Comparison of ENCODE assay signal across 18 cellular contexts in the genomic region with DNA sequence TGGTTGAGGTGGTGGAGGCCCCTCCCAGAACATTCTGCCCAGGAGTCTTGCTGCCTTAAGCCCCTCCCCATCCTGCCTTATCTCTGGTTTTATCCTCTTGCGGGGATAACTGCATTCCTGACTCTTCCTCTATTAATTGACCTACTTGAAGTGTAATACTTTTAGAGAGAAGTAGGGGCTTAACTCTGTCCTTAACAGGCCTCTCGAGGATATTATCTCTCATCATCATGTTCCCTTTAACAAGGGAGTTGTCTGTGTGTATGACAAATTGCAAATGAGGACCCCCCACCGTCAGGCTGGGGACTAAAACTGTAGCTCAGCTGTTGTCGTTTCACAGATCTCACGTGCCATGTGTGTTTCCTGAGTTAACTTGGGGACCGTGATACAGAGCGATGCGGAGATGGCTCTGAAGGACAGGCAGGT.
DNase-seq lines count a peak whose midpoint lies in the region; ATAC-seq and TF ChIP-seq lines count a peak whose summit lies in the region.
"Had no signal": no experiment of that assay in that cellular context is flagged by ENCODE, and none has a peak within 500 bp of the region (broad histone marks: within the 10 kb centered on the region; RNA-seq: fewer than 3 reads in every experiment).

No MANE protein-coding gene starts in this region.

- no peak overlapping the region for H3K14ac ChIP-seq in H9 (ENCODE audit: insufficient read depth, low read length)

- DNase-seq in activated CD4-positive, alpha-beta T cell treated with anti-CD3 and anti-CD28 coated beads, Interleukin-2, amount 10 ng/mL, durations not matched to agents 7 days and 5 days = no peak
- no peak for DNase-seq in activated CD4-positive, alpha-beta T cell treated with anti-CD3 and anti-CD28 coated beads for 4 hours
- DNase-seq in naive thymus-derived CD8-positive, alpha-beta T cell = no peak
- DNase-seq in PC-9 (no peak), H9 (no peak), sigmoid colon (no peak)
- DNase-seq: activated T-cell treated with anti-CD3 and anti-CD28 coated beads, Interleukin-2, amount 50 U/mL, for 1 hour; CD8-positive, alpha-beta memory T cell; immature natural killer cell; natural killer cell; NCI-H1436 treated with DMSO at 0.1 percent for 48 hours; NCI-H2227 treated with DMSO at 0.1 percent for 48 hours; stomach had no signal

- H2BK120ac ChIP-seq in H9 (ENCODE audit: low read depth, low read length, poor library complexity, severe bottlenecking) = no peak overlapping the region

- peaks cover 21% of the 10 kb centered on the region; the same call in 1 of the 2 replicates for H3K79me2 ChIP-seq in PC-9 (ENCODE audit: low read depth)
- H3K79me2 ChIP-seq in H9 (ENCODE audit: insufficient read depth, low read length) = no peaks in the 10 kb centered on the region

- no peak overlapping the region for H2AFZ ChIP-seq in PC-9
- H2AFZ ChIP-seq in H9 (ENCODE audit: low read length) = no peak overlapping the region

- H3K79me1 ChIP-seq in H9 (ENCODE audit: insufficient read depth, low read depth, low read length, poor library complexity, severe bottlenecking) = no peaks in the 10 kb centered on the region

- TF ChIP-seq EP300 in sigmoid colon (IDR thresholded peaks at IDR 0.05) = no peak

- no peaks in the 10 kb centered on the region for H3F3A ChIP-seq in PC-9 (ENCODE audit: insufficient read depth, low read depth)

- H3K4me2 ChIP-seq in PC-9 (no peak overlapping the region), H9 (ENCODE audit: insufficient read depth, insufficient read length, low read length) (no peak overlapping the region)
- H3K4me2 ChIP-seq: A549 had no signal

- H3K27me3 Mint-ChIP-seq in activated CD4-positive, alpha-beta T cell treated with anti-CD3 and anti-CD28 coated beads, Interleukin-2, amount 10 ng/mL, durations not matched to agents 7 days and 5 days = no peaks in the 10 kb centered on the region
- no peaks in the 10 kb centered on the region for H3K27me3 Mint-ChIP-seq in activated naive CD8-positive, alpha-beta T cell
- H3K27me3 Mint-ChIP-seq in naive thymus-derived CD8-positive, alpha-beta T cell = no peaks in the 10 kb centered on the region
- no peaks in the 10 kb centered on the region for H3K27me3 Mint-ChIP-seq in H9 (ENCODE audit: low read depth)

- no peak overlapping the region for H4K5ac ChIP-seq in H9 (ENCODE audit: insufficient read length, low read depth, low read length)

- peaks cover 26% of the 10 kb centered on the region for H3K9me3 Mint-ChIP-seq in activated CD4-positive, alpha-beta T cell treated with anti-CD3 and anti-CD28 coated beads, Interleukin-2, amount 10 ng/mL, durations not matched to agents 7 days and 5 days
- H3K9me3 Mint-ChIP-seq in activated naive CD8-positive, alpha-beta T cell (ENCODE audit: low read depth) = no peaks in the 10 kb centered on the region
- H3K9me3 Mint-ChIP-seq in naive thymus-derived CD8-positive, alpha-beta T cell = peaks cover 0 to 8% (median 0%) of the 10 kb centered on the region in 9 donors
- no peaks in the 10 kb centered on the region for H3K9me3 Mint-ChIP-seq in H9
- H3K9me3 Mint-ChIP-seq: CD8-positive, alpha-beta memory T cell; natural killer cell had no signal

- no peak overlapping the region for H3K9ac ChIP-seq in H9 (ENCODE audit: extremely low read depth, insufficient read length, low read length)

- POLR2A ChIA-PET in activated CD4-positive, alpha-beta T cell treated with anti-CD3 and anti-CD28 coated beads, Interleukin-2, amount 10 ng/mL, durations not matched to agents 7 days and 5 days (lab: Charles Lee) = no interaction called here
- POLR2A ChIA-PET in naive thymus-derived CD8-positive, alpha-beta T cell (lab: Charles Lee) = no interaction called here
- POLR2A ChIA-PET in PC-9 (lab: Charles Lee; ENCODE audit: unreplicated experiment) = no interaction called here

- H2AK5ac ChIP-seq in H9 (ENCODE audit: insufficient read length, low read length) = no peak overlapping the region

- H3K36me3 Mint-ChIP-seq in activated CD4-positive, alpha-beta T cell treated with anti-CD3 and anti-CD28 coated beads, Interleukin-2, amount 10 ng/mL, durations not matched to agents 7 days and 5 days (ENCODE audit: low read depth) = peaks cover 64% of the 10 kb centered on the region
- peaks cover 20% of the 10 kb centered on the region for H3K36me3 Mint-ChIP-seq in activated naive CD8-positive, alpha-beta T cell
- peaks cover 0 to 9% (median 3%) of the 10 kb centered on the region in 3 donors for H3K36me3 Mint-ChIP-seq in naive thymus-derived CD8-positive, alpha-beta T cell
- H3K36me3 Mint-ChIP-seq in H9 (ENCODE audit: insufficient read depth in 1 of 3, low read depth in 3 of 3) = peaks cover 0 to 1% (median 0%) of the 10 kb centered on the region in 3 experiments; a peak in 2 of 7 replicates
- H3K36me3 Mint-ChIP-seq: natural killer cell had no signal

- H4K20me1 ChIP-seq in PC-9 (ENCODE audit: insufficient read depth) = peaks cover 4% of the 10 kb centered on the region; the same call in 1 of the 2 replicates
- no peaks in the 10 kb centered on the region for H4K20me1 ChIP-seq in H9 (ENCODE audit: control insufficient read depth, insufficient read depth, insufficient read length)

- no peak overlapping the region for H3K56ac ChIP-seq in H9 (ENCODE audit: insufficient read length, low read depth, low read length)

- H3K9me2 ChIP-seq in PC-9 (ENCODE audit: insufficient read depth) = no peaks in the 10 kb centered on the region

- no peak overlapping the region for H2BK12ac ChIP-seq in H9 (ENCODE audit: insufficient read length, low read depth, low read length)

- H3K23ac ChIP-seq in H9 (ENCODE audit: insufficient read length, low read depth, low read length) = no peak overlapping the region

- H3K18ac ChIP-seq in H9 (ENCODE audit: insufficient read length, low read depth, low read length) = no peak overlapping the region

- intact Hi-C loops in PC-9 (cut with micrococcal nuclease; ENCODE audit: unreplicated experiment) = no loop called here
- intact Hi-C loops in sigmoid colon (cut with DNase I) = no loop called here

- WGBS in H9 (ENCODE audit: extremely low coverage, insufficient read length, low lambda C conversion rate) = no CpG with 5 or more reads among the region's 8 CpGs
- 87 to 95% methylated on average over 8 of the region's 8 CpGs for WGBS in sigmoid colon, 2 donors

- peaks cover 65% of the 10 kb centered on the region for H3K4me1 Mint-ChIP-seq in activated CD4-positive, alpha-beta T cell treated with anti-CD3 and anti-CD28 coated beads, Interleukin-2, amount 10 ng/mL, durations not matched to agents 7 days and 5 days
- peaks cover 61% of the 10 kb centered on the region for H3K4me1 Mint-ChIP-seq in activated naive CD8-positive, alpha-beta T cell (ENCODE audit: low read depth)
- peaks cover 39 to 66% (median 60%) of the 10 kb centered on the region in 4 donors for H3K4me1 Mint-ChIP-seq in naive thymus-derived CD8-positive, alpha-beta T cell
- H3K4me1 Mint-ChIP-seq in H9 = peaks cover 37 to 46% of the 10 kb centered on the region in 2 experiments

- H3K4me1 ChIP-seq in PC-9 (replicated peaks; ENCODE audit: insufficient read depth) (no peaks in the 10 kb centered on the region), H9 (ENCODE audit: insufficient read depth, low read length) (no peaks in the 10 kb centered on the region; the same call in 1 of the 2 replicates), sigmoid colon (peaks cover 0 to 19% (median 0%) of the 10 kb centered on the region in 4 donors)
- H3K4me1 ChIP-seq: A549 had no signal

- no peak overlapping the region for H3K4me3 ChIP-seq in PC-9
- no peak overlapping the region for H3K4me3 ChIP-seq in sigmoid colon
- H3K4me3 ChIP-seq: A549, lung, psoas muscle, stomach had no signal

- H3K27ac Mint-ChIP-seq in activated CD4-positive, alpha-beta T cell treated with anti-CD3 and anti-CD28 coated beads, Interleukin-2, amount 10 ng/mL, durations not matched to agents 7 days and 5 days = peak overlapping the region; percentile 74
- H3K27ac Mint-ChIP-seq in activated naive CD8-positive, alpha-beta T cell = peak overlapping the region; percentile 95
- peak overlapping the region; percentile 53 to 96 (median 88) for H3K27ac Mint-ChIP-seq in naive thymus-derived CD8-positive, alpha-beta T cell
- H3K27ac Mint-ChIP-seq in H9 = 0 out of 7 replicates have a peak overlapping the region, but pooled peaks of 1 of the 3 experiments have one; percentile 1
- H3K27ac Mint-ChIP-seq: immature natural killer cell had no signal

- no peak overlapping the region for H3K4ac ChIP-seq in H9 (ENCODE audit: low read depth, low read length)

- no TSS peak for BruUV-seq in PC-9 (replicated peaks; lab: Mats Ljungman, UMichigan)

- no peaks in the 10 kb centered on the region for H3K23me2 ChIP-seq in H9 (ENCODE audit: insufficient read length, low read depth, low read length, poor library complexity, severe bottlenecking)

- no peak overlapping the region for H2BK20ac ChIP-seq in H9 (ENCODE audit: low read depth, low read length, poor library complexity, severe bottlenecking)

- no peak for TF ChIP-seq POLR2A in sigmoid colon (IDR thresholded peaks at IDR 0.05)

- no peak overlapping the region for H4K91ac ChIP-seq in H9 (ENCODE audit: insufficient read length, low read depth, low read length)

- no peak for ATAC-seq in naive thymus-derived CD8-positive, alpha-beta T cell

- peak overlapping the region; percentile 85 for H3K27ac ChIP-seq in KOPT-K1 (ENCODE audit: low read depth, low read length, poor library complexity, severe bottlenecking)
- H3K27ac ChIP-seq in PC-9 = no peak overlapping the region
- no peak overlapping the region for H3K27ac ChIP-seq in H9 (ENCODE audit: insufficient read length, low read depth, low read length)
- no peak overlapping the region for H3K27ac ChIP-seq in sigmoid colon
- H3K27ac ChIP-seq: A549 had no signal

- no peak overlapping the region for H2BK5ac ChIP-seq in H9 (ENCODE audit: insufficient read length, low read length)

- H3K9me3 ChIP-seq in KOPT-K1 (ENCODE audit: insufficient read depth, low read length, poor library complexity, severe bottlenecking) (peaks cover 3% of the 10 kb centered on the region), PC-9 (ENCODE audit: insufficient read depth, low read depth) (no peaks in the 10 kb centered on the region), H9 (ENCODE audit: control insufficient read depth, low read depth, low read length) (no peaks in the 10 kb centered on the region), sigmoid colon (no peaks in the 10 kb centered on the region)
- H3K9me3 ChIP-seq: psoas muscle, stomach had no signal

- TF ChIP-seq CTCF in PC-9 (conservative IDR thresholded peaks at IDR 0.05) (no peak), H9 (conservative IDR thresholded peaks at IDR 0.05) (no peak), sigmoid colon (IDR thresholded peaks at IDR 0.05) (no peak)

- CTCF ChIA-PET in activated CD4-positive, alpha-beta T cell treated with anti-CD3 and anti-CD28 coated beads, Interleukin-2, amount 10 ng/mL, durations not matched to agents 7 days and 5 days (lab: Charles Lee) = interaction anchor here (1.2 kb wide), 1 partner anchor 9 kb away, joined by 3 read pairs; no protein-coding TSS in a partner anchor
- CTCF ChIA-PET in PC-9 (lab: Charles Lee) = no interaction called here

- H3K4me3 Mint-ChIP-seq in activated CD4-positive, alpha-beta T cell treated with anti-CD3 and anti-CD28 coated beads, Interleukin-2, amount 10 ng/mL, durations not matched to agents 7 days and 5 days = no peak overlapping the region
- no peak overlapping the region for H3K4me3 Mint-ChIP-seq in activated naive CD8-positive, alpha-beta T cell
- H3K4me3 Mint-ChIP-seq in naive thymus-derived CD8-positive, alpha-beta T cell = peak overlapping the region in 5 of 10 donors; percentile 28 to 76 (median 43)
- no peak overlapping the region for H3K4me3 Mint-ChIP-seq in H9
- H3K4me3 Mint-ChIP-seq: immature natural killer cell, natural killer cell had no signal

- H2BK15ac ChIP-seq in H9 (ENCODE audit: low read depth, low read length) = no peak overlapping the region

- H3K36me3 ChIP-seq in KOPT-K1 (ENCODE audit: insufficient read depth, low read length) (no peaks in the 10 kb centered on the region), PC-9 (ENCODE audit: low read depth) (no peaks in the 10 kb centered on the region), sigmoid colon (no peaks in the 10 kb centered on the region)
- H3K36me3 ChIP-seq: stomach had no signal

- H3K27me3 ChIP-seq in PC-9 (ENCODE audit: insufficient read depth, low read depth) (no peaks in the 10 kb centered on the region), H9 (ENCODE audit: insufficient read depth, low read length) (no peaks in the 10 kb centered on the region), sigmoid colon (no peaks in the 10 kb centered on the region)
- H3K27me3 ChIP-seq: stomach had no signal

- H4K8ac ChIP-seq in H9 (replicated peaks; ENCODE audit: insufficient read length, low read depth, low read length) = no peak overlapping the region

- no peak overlapping the region for H3T11ph ChIP-seq in H9 (ENCODE audit: low read length)
